19 cellular contexts compared by ENCODE assay signal in genomic region chr20:57033994-57034393, GRCh38.
DNase-seq lines count a peak whose midpoint lies in the region; ATAC-seq, FAIRE-seq and TF ChIP-seq lines count a peak whose summit lies in the region.
"Had no signal": no experiment of that assay in that cellular context is flagged by ENCODE, and none has a peak within 500 bp of the region (broad histone marks: within the 10 kb centered on the region; RNA-seq: fewer than 3 reads in every experiment).

No MANE protein-coding gene starts in this region.

- no peaks in the 10 kb centered on the region for H3K36me3 ChIP-seq in keratinocyte (ENCODE audit: control insufficient read depth in 2 of 2, extremely low read depth in 1 of 2, insufficient read depth in 2 of 2, low read length in 2 of 2)
- H3K36me3 ChIP-seq: BE2C had no signal

- no peak overlapping the region for H3K4me3 Mint-ChIP-seq in natural killer cell treated with Interleukin-12 subunit alpha and Interleukin-12 subunit beta and Interleukin-15 and Interleukin-18, amount 100 ng/mL, for 72 hours
- H3K4me3 Mint-ChIP-seq: CD4-positive, alpha-beta T cell had no signal

- peaks cover 23 to 44% of the 10 kb centered on the region in 2 donors for H3K27me3 Mint-ChIP-seq in natural killer cell treated with Interleukin-12 subunit alpha and Interleukin-12 subunit beta and Interleukin-15 and Interleukin-18, amount 100 ng/mL, for 72 hours

- dilution Hi-C loops in keratinocyte (cut with MboI; ENCODE audit: extremely low pct_ligation_motif_present, low sequenced_read_pairs): no loop called here

- H3K9ac ChIP-seq in keratinocyte (ENCODE audit: control insufficient read depth, extremely low read depth, insufficient read depth, low read length): peak overlapping the region; percentile 48

- no peaks in the 10 kb centered on the region for H3K79me2 ChIP-seq in keratinocyte (ENCODE audit: control insufficient read depth, insufficient read depth, low read length)

- H2AFZ ChIP-seq in keratinocyte (ENCODE audit: control insufficient read depth, low read length): no peak overlapping the region

- H3K9me3 ChIP-seq in keratinocyte (ENCODE audit: control insufficient read depth, low read depth, low read length): peaks cover 4% of the 10 kb centered on the region
- H3K9me3 ChIP-seq: BE2C, Caco-2 had no signal

- no peaks in the 10 kb centered on the region for H3K36me3 Mint-ChIP-seq in natural killer cell treated with Interleukin-12 subunit alpha and Interleukin-12 subunit beta and Interleukin-15 and Interleukin-18, amount 100 ng/mL, for 72 hours

- no peaks in the 10 kb centered on the region for H3K9me1 ChIP-seq in keratinocyte (ENCODE audit: control insufficient read depth, extremely low read depth, insufficient read depth, low read length)

- H3K4me1 ChIP-seq in keratinocyte (ENCODE audit: control insufficient read depth, extremely low read depth, insufficient read depth, low read length): peaks cover 28% of the 10 kb centered on the region
- H3K4me1 ChIP-seq: BE2C, Caco-2 had no signal

- ATAC-seq in GM18519 (IDR thresholded peaks at IDR 0.05; ENCODE audit: low FRiP score, unreplicated experiment): no peak
- no peak for ATAC-seq in natural killer cell treated with Interleukin-12 subunit alpha and Interleukin-12 subunit beta and Interleukin-15 and Interleukin-18, amount 100 ng/mL, for 72 hours
- ATAC-seq: K562 had no signal

- peaks cover 4 to 6% of the 10 kb centered on the region in 2 donors for H3K4me1 Mint-ChIP-seq in natural killer cell treated with Interleukin-12 subunit alpha and Interleukin-12 subunit beta and Interleukin-15 and Interleukin-18, amount 100 ng/mL, for 72 hours (ENCODE audit: low read depth in 2 of 2)

- no peaks in the 10 kb centered on the region for H3K9me3 Mint-ChIP-seq in natural killer cell treated with Interleukin-12 subunit alpha and Interleukin-12 subunit beta and Interleukin-15 and Interleukin-18, amount 100 ng/mL, for 72 hours

- no peak overlapping the region for H3K27ac Mint-ChIP-seq in natural killer cell treated with Interleukin-12 subunit alpha and Interleukin-12 subunit beta and Interleukin-15 and Interleukin-18, amount 100 ng/mL, for 72 hours
- H3K27ac Mint-ChIP-seq: CD4-positive, alpha-beta T cell had no signal

- peak overlapping the region; percentile 76 for H3K27ac ChIP-seq in keratinocyte (ENCODE audit: control insufficient read depth, insufficient read depth, low read length)

- DNase-seq in 8988T: peak; percentile 31
- DNase-seq in HT1080 (ENCODE audit: low read depth): peak; percentile 45
- DNase-seq in RKO (ENCODE audit: low spot score): peak; percentile 32
- DNase-seq in keratinocyte (ENCODE audit: low read depth, low spot score): no peak
- DNase-seq in AG08395 (ENCODE audit: low spot score): no peak
- DNase-seq in DMS79 treated with DMSO at 0.1 percent for 48 hours (lab: John Stamatoyannopoulos, UW): no peak
- DNase-seq in natural killer cell treated with Interleukin-12 subunit alpha and Interleukin-12 subunit beta and Interleukin-15 and Interleukin-18, amount 100 ng/mL, for 72 hours (ENCODE audit: low spot score): no peak
- DNase-seq: BE2C; CD4-positive, alpha-beta T cell; H7; NCI-H1417; NCI-H187; NCI-H2107; NCI-H510A; NCI-H774 had no signal

- H4K20me1 ChIP-seq in keratinocyte (ENCODE audit: control insufficient read depth, extremely low read depth, insufficient read depth, low read length): no peaks in the 10 kb centered on the region

- no peak overlapping the region for H3K4me3 ChIP-seq in keratinocyte (ENCODE audit: control insufficient read depth in 2 of 3, extremely low read depth in 1 of 3, insufficient read depth in 2 of 3, low read depth in 1 of 3, low read length in 3 of 3)
- H3K4me3 ChIP-seq: K562, SJSA1 had no signal

- TF ChIP-seq CTCF in keratinocyte (optimal IDR thresholded peaks at IDR 0.05 in 1 of 3, IDR thresholded peaks at IDR 0.05 in 1 of 3, conservative IDR thresholded peaks at IDR 0.05 in 1 of 3; ENCODE audit: extremely low read depth in 1 of 3, insufficient read depth in 2 of 3, low read length in 3 of 3): no peak

- H3K27me3 ChIP-seq in keratinocyte (ENCODE audit: control insufficient read depth, extremely low read depth, insufficient read depth, low read length): peaks cover 4% of the 10 kb centered on the region
- H3K27me3 ChIP-seq: BE2C, SJSA1 had no signal

- peak; percentile 83 for FAIRE-seq in keratinocyte (lab: Jason Lieb, UNC)
- FAIRE-seq: K562 had no signal

- H3K4me2 ChIP-seq in keratinocyte (ENCODE audit: control insufficient read depth, extremely low read depth, insufficient read depth, low read depth, low read length): no peak overlapping the region

Comparison
In these comparisons a context has a peak if more than half of its experiments do, and no peak if none do; other contexts are left out.
1. DNase-seq: peak in 8988T (single experiment), HT1080 (single experiment) and RKO (single experiment); none in keratinocyte (single experiment), AG08395 (single experiment), DMS79 treated with DMSO at 0.1 percent for 48 hours (single experiment) and natural killer cell treated with Interleukin-12 subunit alpha and Interleukin-12 subunit beta and Interleukin-15 and Interleukin-18, amount 100 ng/mL, for 72 hours (single experiment).